Comparison of ENCODE assay signal across 1 cellular context in genomic region chr12:29073631-29074239, GRCh38.
TF ChIP-seq lines count a peak whose summit lies in the region.

No MANE protein-coding gene starts in this region.

TF ChIP-seq in GM12878, 131 proteins besides CTCF, POLR2A, EP300 and RAD21 (continued from another document):
- peak; percentile 75; the same call in 1 of the 2 replicates for TF ChIP-seq SMC3 (IDR thresholded peaks at IDR 0.05; ENCODE audit: borderline replicate concordance, low read length)
